ENCODE assay signal across 15 cellular contexts in genomic region chr11:2519879-2520735, GRCh38.
DNase-seq lines count a peak whose midpoint lies in the region; ATAC-seq and TF ChIP-seq lines count a peak whose summit lies in the region.
"Had no signal": no experiment of that assay in that cellular context is flagged by ENCODE, and none has a peak within 500 bp of the region (broad histone marks: within the 10 kb centered on the region; RNA-seq: fewer than 3 reads in every experiment).

No MANE protein-coding gene starts in this region.

- no peaks in the 10 kb centered on the region for H3K36me3 Mint-ChIP-seq in mesothelial cell of epicardium

- H3K4me3 Mint-ChIP-seq in mesothelial cell of epicardium = no peak overlapping the region

- H3K27ac ChIP-seq in coronary artery (no peak overlapping the region), tibial artery (no peak overlapping the region)
- H3K27ac ChIP-seq: A549 had no signal

- no peaks in the 10 kb centered on the region for H3K9me3 ChIP-seq in tibial artery
- H3K9me3 ChIP-seq: A549 had no signal

- TF ChIP-seq CTCF in coronary artery (IDR thresholded peaks at IDR 0.05) = no peak
- no peak for TF ChIP-seq CTCF in mesothelial cell of epicardium (IDR thresholded peaks at IDR 0.05; ENCODE audit: unreplicated experiment)
- no peak for TF ChIP-seq CTCF in tibial artery (IDR thresholded peaks at IDR 0.05)

- H3K4me1 ChIP-seq in tibial artery = no peaks in the 10 kb centered on the region
- H3K4me1 ChIP-seq: A549 had no signal

- H3K27me3 Mint-ChIP-seq in mesothelial cell of epicardium (ENCODE audit: low read depth) = peaks cover 23% of the 10 kb centered on the region

- peaks cover 0 to 52% of the 10 kb centered on the region in 2 donors for H3K27me3 ChIP-seq in tibial artery

- H3K4me3 ChIP-seq in coronary artery (no peak overlapping the region), tibial artery (no peak overlapping the region)
- H3K4me3 ChIP-seq: A549 had no signal

- no peaks in the 10 kb centered on the region for H3K9me3 Mint-ChIP-seq in mesothelial cell of epicardium

- peak; percentile 12 for DNase-seq in activated T-cell treated with anti-CD3 and anti-CD28 coated beads, Interleukin-2, amount 50 U/mL, for 1 hour
- DNase-seq in activated T-cell treated with anti-CD3 and anti-CD28 coated beads for 4 hours = no peak
- peak; percentile 68 for DNase-seq in coronary artery (ENCODE audit: low spot score)
- DNase-seq in mesothelial cell of epicardium (ENCODE audit: low spot score in 2 of 2, unreplicated experiment in 2 of 2) = peak; percentile 17 to 31
- DNase-seq in tibial artery = peak; percentile 10 to 53
- no peak for DNase-seq in AG08396 (ENCODE audit: low spot score)
- DNase-seq in stimulated activated CD4-positive, alpha-beta T cell treated with anti-CD3 and anti-CD28 coated beads, Interleukin-12 subunit alpha, Interleukin-12 subunit beta, amount 100 ng/mL, for 4 hours = no peak
- DNase-seq: central memory CD4-positive, alpha-beta T cell; COR-L47; KG1; NCI-H1694 treated with DMSO at 0.1 percent for 48 hours; NCI-H82; SHP77 treated with DMSO at 0.1 percent for 48 hours had no signal

- no peak for ATAC-seq in GM21737 (IDR thresholded peaks at IDR 0.05; ENCODE audit: unreplicated experiment)
- ATAC-seq: A549 had no signal

- no peaks in the 10 kb centered on the region for H3K4me1 Mint-ChIP-seq in mesothelial cell of epicardium

- H3K36me3 ChIP-seq in tibial artery = no peaks in the 10 kb centered on the region

- intact Hi-C loops in tibial artery (cut with DNase I; ENCODE audit: low total_unique reads) = no loop called here

- no peak overlapping the region for H3K27ac Mint-ChIP-seq in mesothelial cell of epicardium

Comparison
In these comparisons a context has a peak if more than half of its experiments do, and no peak if none do; other contexts are left out.
1. DNase-seq: peak in activated T-cell treated with anti-CD3 and anti-CD28 coated beads, Interleukin-2, amount 50 U/mL, for 1 hour (single experiment), coronary artery (single experiment), mesothelial cell of epicardium (2 of 2) and tibial artery (2 of 2); none in activated T-cell treated with anti-CD3 and anti-CD28 coated beads for 4 hours (single experiment), AG08396 (single experiment) and stimulated activated CD4-positive, alpha-beta T cell treated with anti-CD3 and anti-CD28 coated beads, Interleukin-12 subunit alpha, Interleukin-12 subunit beta, amount 100 ng/mL, for 4 hours (single experiment).